20 cellular contexts compared by ENCODE assay signal in the genomic region with DNA sequence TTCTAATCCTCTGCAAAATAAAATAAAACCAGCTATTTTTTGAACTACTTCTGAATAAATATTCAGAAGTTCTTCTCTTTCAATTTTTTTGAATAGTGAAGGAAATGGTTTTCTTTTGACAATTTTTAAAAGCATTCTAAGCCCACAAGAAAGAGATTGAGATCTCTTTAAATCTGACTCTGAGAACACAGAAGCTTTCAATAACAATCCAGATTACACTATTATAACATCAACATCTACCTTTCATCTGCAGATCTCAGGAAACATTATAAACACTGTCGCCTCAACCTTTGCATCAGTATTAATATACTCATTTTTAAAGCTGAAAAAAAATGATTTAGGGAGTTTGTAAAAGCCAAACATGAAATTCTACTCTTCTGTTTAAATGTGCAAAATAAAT.
DNase-seq lines count a peak whose midpoint lies in the region; ATAC-seq, FAIRE-seq and TF ChIP-seq lines count a peak whose summit lies in the region.
"Had no signal": no experiment of that assay in that cellular context is flagged by ENCODE, and none has a peak within 500 bp of the region (broad histone marks: within the 10 kb centered on the region; RNA-seq: fewer than 3 reads in every experiment).

No MANE protein-coding gene starts in this region.

- H3K4me3 ChIP-seq in small intestine (ENCODE audit: low read depth in 1 of 2, low read length in 2 of 2) = no peak overlapping the region
- H3K4me3 ChIP-seq in heart right ventricle = no peak overlapping the region
- H3K4me3 ChIP-seq: BLaER1 treated with 17β-estradiol and CSF1 and Interleukin-3, amounts not matched to agents 10 nM and 100 nM had no signal

- CTCF ChIA-PET in CD4-positive, alpha-beta T cell (lab: Charles Lee) = no interaction called here

- ATAC-seq in CD4-positive, alpha-beta T cell (ENCODE audit: poor library complexity) = no peak
- ATAC-seq in T-helper 17 cell (peak; percentile 27), heart right ventricle (no peak)
- ATAC-seq in effector memory CD8-positive, alpha-beta T cell (replicated peaks) = no peak

- peaks cover 19% of the 10 kb centered on the region for H3K9me3 Mint-ChIP-seq in T-helper 1 cell treated with Interleukin-12 subunit alpha and Interleukin-12 subunit beta and Interleukin-4 antibody, amounts not matched to agents 30 μg/mL and 1 μg/mL, for 36 hours
- H3K9me3 Mint-ChIP-seq in CD4-positive, alpha-beta T cell = no peaks in the 10 kb centered on the region
- no peaks in the 10 kb centered on the region for H3K9me3 Mint-ChIP-seq in effector memory CD8-positive, alpha-beta T cell

- H3K27ac Mint-ChIP-seq in T-helper 1 cell treated with Interleukin-12 subunit alpha and Interleukin-12 subunit beta and Interleukin-4 antibody, amounts not matched to agents 30 μg/mL and 1 μg/mL, for 36 hours = peak overlapping the region; percentile 42
- peak overlapping the region; percentile 11 for H3K27ac Mint-ChIP-seq in CD4-positive, alpha-beta T cell
- peak overlapping the region; percentile 87 for H3K27ac Mint-ChIP-seq in T-helper 17 cell
- peak overlapping the region; percentile 75 to 94 for H3K27ac Mint-ChIP-seq in effector memory CD8-positive, alpha-beta T cell

- intact Hi-C loops in CD4-positive, alpha-beta T cell (cut with DNase I, micrococcal nuclease) = no loop called here
- intact Hi-C loops in heart right ventricle (cut with DNase I) = no loop called here

- no peaks in the 10 kb centered on the region for H3K9me3 ChIP-seq in CD4-positive, alpha-beta T cell (ENCODE audit: control insufficient read depth, low read length)
- H3K9me3 ChIP-seq in T-helper 17 cell (ENCODE audit: control insufficient read depth, low read length, poor library complexity, severe bottlenecking) (no peaks in the 10 kb centered on the region), small intestine (ENCODE audit: control insufficient read depth, low read depth) (no peaks in the 10 kb centered on the region), heart right ventricle (peaks cover 0 to 13% (median 0%) of the 10 kb centered on the region in 11 donors)
- H3K9me3 ChIP-seq: BLaER1 treated with 17β-estradiol and CSF1 and Interleukin-3, amounts not matched to agents 10 nM and 100 nM had no signal

- H3K4me1 ChIP-seq in small intestine (ENCODE audit: control insufficient read depth in 2 of 2, insufficient read depth in 1 of 2, low read depth in 1 of 2, low read length in 1 of 2) (no peaks in the 10 kb centered on the region), heart right ventricle (peaks cover 0 to 7% (median 0%) of the 10 kb centered on the region in 9 donors)

- POLR2A ChIA-PET in CD4-positive, alpha-beta T cell (lab: Charles Lee) = no interaction called here

- peaks cover 12% of the 10 kb centered on the region for H3K36me3 Mint-ChIP-seq in T-helper 1 cell treated with Interleukin-12 subunit alpha and Interleukin-12 subunit beta and Interleukin-4 antibody, amounts not matched to agents 30 μg/mL and 1 μg/mL, for 36 hours (ENCODE audit: low read depth)
- H3K36me3 Mint-ChIP-seq in CD4-positive, alpha-beta T cell (ENCODE audit: low read depth) = no peaks in the 10 kb centered on the region
- no peaks in the 10 kb centered on the region for H3K36me3 Mint-ChIP-seq in T-helper 17 cell (ENCODE audit: low read depth)
- H3K36me3 Mint-ChIP-seq in effector memory CD8-positive, alpha-beta T cell (ENCODE audit: insufficient read depth) = peaks cover 15% of the 10 kb centered on the region

- TF ChIP-seq CTCF in CD4-positive, alpha-beta T cell (IDR thresholded peaks at IDR 0.05) = no peak
- TF ChIP-seq CTCF in heart right ventricle (IDR thresholded peaks at IDR 0.05) = no peak

- no peaks in the 10 kb centered on the region for H3K27me3 ChIP-seq in CD4-positive, alpha-beta T cell (ENCODE audit: control insufficient read depth, insufficient read depth, low read length)
- H3K27me3 ChIP-seq in small intestine (ENCODE audit: control insufficient read depth in 2 of 2, insufficient read depth in 2 of 2, low read length in 2 of 2) = no peaks in the 10 kb centered on the region
- H3K27me3 ChIP-seq in heart right ventricle = no peaks in the 10 kb centered on the region
- H3K27me3 ChIP-seq: BLaER1 treated with 17β-estradiol and CSF1 and Interleukin-3, amounts not matched to agents 10 nM and 100 nM had no signal

- peaks cover 51% of the 10 kb centered on the region for H3K4me1 Mint-ChIP-seq in T-helper 1 cell treated with Interleukin-12 subunit alpha and Interleukin-12 subunit beta and Interleukin-4 antibody, amounts not matched to agents 30 μg/mL and 1 μg/mL, for 36 hours (ENCODE audit: low read depth)
- H3K4me1 Mint-ChIP-seq in CD4-positive, alpha-beta T cell (ENCODE audit: low read depth) = peaks cover 41% of the 10 kb centered on the region
- peaks cover 25% of the 10 kb centered on the region for H3K4me1 Mint-ChIP-seq in T-helper 17 cell
- H3K4me1 Mint-ChIP-seq in effector memory CD8-positive, alpha-beta T cell (ENCODE audit: low read depth in 2 of 2) = peaks cover 49 to 66% of the 10 kb centered on the region in 2 donors

- DNase-seq in T-helper 1 cell (no peak), T-helper 17 cell (no peak), small intestine (no peak), heart right ventricle (no peak)
- no peak for DNase-seq in CD4-positive, alpha-beta T cell
- no peak for DNase-seq in effector memory CD8-positive, alpha-beta T cell
- no peak for DNase-seq in effector CD4-positive, alpha-beta T cell
- DNase-seq: 8988T; H7; Karpas-422; MV-4-11; NCI-H1105 treated with DMSO at 0.1 percent for 48 hours; NCI-H2029 treated with DMSO at 0.1 percent for 48 hours; NCI-H2171; NCI-H345; NCI-H524; NCI-H774; NK-92 treated with Interleukin-12 subunit alpha and Interleukin-12 subunit beta, amount 100 ng/mL, for 24 hours had no signal

- no peak for FAIRE-seq in small intestine (lab: Jason Lieb, UNC)

- H3K27ac ChIP-seq in CD4-positive, alpha-beta T cell (ENCODE audit: low read depth, low read length) = no peak overlapping the region
- H3K27ac ChIP-seq in small intestine (ENCODE audit: low read depth in 1 of 2, low read length in 1 of 2) (no peak overlapping the region), heart right ventricle (peak overlapping the region in 1 of 10 donors; percentile 24)
- H3K27ac ChIP-seq: BLaER1 treated with 17β-estradiol and CSF1 and Interleukin-3, amounts not matched to agents 10 nM and 100 nM had no signal

- peak overlapping the region; percentile 12 for H3K4me3 Mint-ChIP-seq in T-helper 1 cell treated with Interleukin-12 subunit alpha and Interleukin-12 subunit beta and Interleukin-4 antibody, amounts not matched to agents 30 μg/mL and 1 μg/mL, for 36 hours
- no peak overlapping the region for H3K4me3 Mint-ChIP-seq in CD4-positive, alpha-beta T cell
- H3K4me3 Mint-ChIP-seq in T-helper 17 cell = no peak overlapping the region
- peak overlapping the region; percentile 47 to 64 for H3K4me3 Mint-ChIP-seq in effector memory CD8-positive, alpha-beta T cell

- no peaks in the 10 kb centered on the region for H3K36me3 ChIP-seq in small intestine (ENCODE audit: control insufficient read depth in 2 of 2, insufficient read depth in 2 of 2, low read length in 2 of 2)
- H3K36me3 ChIP-seq in heart right ventricle = no peaks in the 10 kb centered on the region
- H3K36me3 ChIP-seq: BLaER1 treated with 17β-estradiol and CSF1 and Interleukin-3, amounts not matched to agents 10 nM and 100 nM had no signal

- no peaks in the 10 kb centered on the region for H3K27me3 Mint-ChIP-seq in T-helper 1 cell treated with Interleukin-12 subunit alpha and Interleukin-12 subunit beta and Interleukin-4 antibody, amounts not matched to agents 30 μg/mL and 1 μg/mL, for 36 hours (ENCODE audit: low read depth)
- H3K27me3 Mint-ChIP-seq in CD4-positive, alpha-beta T cell = peaks cover 14% of the 10 kb centered on the region
- H3K27me3 Mint-ChIP-seq in T-helper 17 cell = peaks cover 21% of the 10 kb centered on the region
- no peaks in the 10 kb centered on the region for H3K27me3 Mint-ChIP-seq in effector memory CD8-positive, alpha-beta T cell

- 83 to 94% (median 92%) methylated on average over 1 of the region's 1 CpG for WGBS in small intestine, 3 donors
- WGBS in heart right ventricle, 2 donors = 93 to 95% methylated on average over 1 of the region's 1 CpG

Comparison
In these comparisons a context has a peak if more than half of its experiments do, and no peak if none do; other contexts are left out.
1. H3K27ac Mint-ChIP-seq: peak in every context shown above with its lines; median percentile 87 in T-helper 17 cell; 84 in effector memory CD8-positive, alpha-beta T cell; 42 in T-helper 1 cell treated with Interleukin-12 subunit alpha and Interleukin-12 subunit beta and Interleukin-4 antibody, amounts not matched to agents 30 μg/mL and 1 μg/mL, for 36 hours; 11 in CD4-positive, alpha-beta T cell.
2. H3K4me3 Mint-ChIP-seq: peak in T-helper 1 cell treated with Interleukin-12 subunit alpha and Interleukin-12 subunit beta and Interleukin-4 antibody, amounts not matched to agents 30 μg/mL and 1 μg/mL, for 36 hours (single experiment) and effector memory CD8-positive, alpha-beta T cell (2 of 2); none in CD4-positive, alpha-beta T cell (single experiment) and T-helper 17 cell (single experiment).